10 cellular contexts compared by ENCODE assay signal in genomic region chr1:198756470-198756869, GRCh38.
A peak's percentile ranks its signal among the peaks of the same experiment; 100 is the strongest.
DNase-seq lines count a peak whose midpoint lies in the region; ATAC-seq and TF ChIP-seq lines count a peak whose summit lies in the region.
"Had no signal": no experiment of that assay in that cellular context is flagged by ENCODE, and none has a peak within 500 bp of the region (broad histone marks: within the 10 kb centered on the region; RNA-seq: fewer than 3 reads in every experiment).

No MANE protein-coding gene starts in this region.

- H4K20me1 ChIP-seq in neural cell (ENCODE audit: insufficient read depth): no peaks in the 10 kb centered on the region

- H3K27ac ChIP-seq in neural cell (ENCODE audit: low read length): no peak overlapping the region
- H3K27ac ChIP-seq: esophagus squamous epithelium had no signal

- no peak overlapping the region for H3K4me2 ChIP-seq in neural cell (ENCODE audit: low read length)

- peak; percentile 60 for TF ChIP-seq CTCF in neural cell (IDR thresholded peaks at IDR 0.05; ENCODE audit: poor library complexity, severe bottlenecking)

- no peak overlapping the region for H2AFZ ChIP-seq in neural cell (ENCODE audit: low read depth, low read length)

- H3K9me2 ChIP-seq in neural cell (ENCODE audit: insufficient read depth, low read length): no peaks in the 10 kb centered on the region

- no peak for ATAC-seq in GM21737 (IDR thresholded peaks at IDR 0.05; ENCODE audit: unreplicated experiment)
- no peak for ATAC-seq in GM21423 (IDR thresholded peaks at IDR 0.05; ENCODE audit: unreplicated experiment)
- ATAC-seq in GM18498 (IDR thresholded peaks at IDR 0.05; ENCODE audit: unreplicated experiment): no peak

- H3F3A ChIP-seq in neural cell (ENCODE audit: insufficient read depth, low read length, poor library complexity, severe bottlenecking): no peaks in the 10 kb centered on the region

- H3K27me3 ChIP-seq in neural cell (ENCODE audit: insufficient read depth, low read depth, low read length): no peaks in the 10 kb centered on the region
- H3K27me3 ChIP-seq: BLaER1 treated with 17β-estradiol and CSF1 and Interleukin-3, amounts not matched to agents 10 nM and 100 nM; esophagus squamous epithelium had no signal

- peak; percentile 16 for DNase-seq in NCI-H2171 treated with DMSO at 0.1 percent for 48 hours (lab: John Stamatoyannopoulos, UW)
- no peak for DNase-seq in NCI-H2171 (lab: John Stamatoyannopoulos, UW)
- DNase-seq in NAMALWA (ENCODE audit: low spot score): peak; percentile 28
- peak; percentile 43 for DNase-seq in cerebellar cortex (ENCODE audit: low spot score)
- DNase-seq: esophagus squamous epithelium had no signal

- no peaks in the 10 kb centered on the region for H3K79me2 ChIP-seq in neural cell (replicated peaks; ENCODE audit: insufficient read depth, low read length)

- TF ChIP-seq EP300 in neural cell (conservative IDR thresholded peaks at IDR 0.05; ENCODE audit: poor library complexity, severe bottlenecking): no peak

- H3K36me3 ChIP-seq in neural cell (ENCODE audit: insufficient read depth, low read length): no peaks in the 10 kb centered on the region
- H3K36me3 ChIP-seq: esophagus squamous epithelium had no signal

- H3K9ac ChIP-seq in neural cell (ENCODE audit: low read length): no peak overlapping the region

- peak; percentile 63 for TF ChIP-seq RAD21 in neural cell (conservative IDR thresholded peaks at IDR 0.05)

- H3K9me3 ChIP-seq in neural cell (ENCODE audit: low read length): no peaks in the 10 kb centered on the region
- H3K9me3 ChIP-seq: BLaER1 treated with 17β-estradiol and CSF1 and Interleukin-3, amounts not matched to agents 10 nM and 100 nM; esophagus squamous epithelium had no signal

- no peak overlapping the region for H3K4me3 ChIP-seq in neural cell (ENCODE audit: low read length)
- H3K4me3 ChIP-seq: BLaER1 treated with 17β-estradiol and CSF1 and Interleukin-3, amounts not matched to agents 10 nM and 100 nM; esophagus squamous epithelium had no signal

TF ChIP-seq in neural cell, 6 proteins besides CTCF, POLR2A, EP300 and RAD21:
- TF ChIP-seq REST (IDR thresholded peaks at IDR 0.05; ENCODE audit: borderline replicate concordance) (no peak), SMC3 (conservative IDR thresholded peaks at IDR 0.05; ENCODE audit: poor library complexity) (peak; percentile 65)
